1 cellular context compared by ENCODE assay signal in genomic region chr20:17650301-17650761, GRCh38.
TF ChIP-seq lines count a peak whose summit lies in the region.

No MANE protein-coding gene starts in this region.

TF ChIP-seq in GM23338, 12 proteins besides CTCF, POLR2A, EP300 and RAD21 (continued from another document):
- TF ChIP-seq ZNF462 (CRISPR knock-in tag; IDR thresholded peaks at IDR 0.05) (no peak), EZH2 (IDR thresholded peaks at IDR 0.05; ENCODE audit: low read depth, unreplicated experiment) (no peak), POLR2AphosphoS5 (IDR thresholded peaks at IDR 0.05; ENCODE audit: low read depth) (no peak), EZH2phosphoT487 (IDR thresholded peaks at IDR 0.05; ENCODE audit: unreplicated experiment) (no peak)
